In genomic region chr20:62370115-62370806, GRCh38 we compare ENCODE assay signal across 7 cellular contexts.
DNase-seq lines count a peak whose midpoint lies in the region; ATAC-seq lines count a peak whose summit lies in the region.

No MANE protein-coding gene starts in this region.

- no peak for ATAC-seq in GM18873 (IDR thresholded peaks at IDR 0.05; ENCODE audit: low FRiP score, unreplicated experiment)

- DNase-seq in GOT3 (lab: John Stamatoyannopoulos, UW) (peak; percentile 75), RPMI8226 (peak; percentile 49), glomerular visceral epithelial cell (ENCODE audit: extremely low spot score) (peak; percentile 97), SKM-1 (lab: John Stamatoyannopoulos, UW; ENCODE audit: unreplicated experiment) (no peak), SHP77 treated with DMSO at 0.1 percent for 48 hours (lab: John Stamatoyannopoulos, UW) (no peak)
- DNase-seq in stimulated activated CD8-positive, alpha-beta memory T cell treated with anti-CD3 and anti-CD28 coated beads, Interleukin-2, amount 100 ng/mL, for 48 hours (ENCODE audit: low read depth in 2 of 2), result peak; percentile 57 to 62

Comparison
In these comparisons a context has a peak if more than half of its experiments do, and no peak if none do; other contexts are left out.
1. DNase-seq: peak in GOT3 (single experiment), RPMI8226 (single experiment), glomerular visceral epithelial cell (single experiment) and stimulated activated CD8-positive, alpha-beta memory T cell treated with anti-CD3 and anti-CD28 coated beads, Interleukin-2, amount 100 ng/mL, for 48 hours (2 of 2); none in SKM-1 (single experiment) and SHP77 treated with DMSO at 0.1 percent for 48 hours (single experiment).